ENCODE assay signal across 27 cellular contexts in genomic region chr7:30729642-30730041, GRCh38. TPM values are rescaled to one million over a fixed set of nuclear protein-coding genes. Genes with fewer than 3 reads are reported as not detected.
"Had no signal": no experiment of that assay in that cellular context is flagged by ENCODE, and none has a peak within 500 bp of the region (broad histone marks: within the 10 kb centered on the region; RNA-seq: fewer than 3 reads in every experiment).

No MANE protein-coding gene starts in this region.

- H3K9me3 ChIP-seq: ascending aorta, body of pancreas, MG63 had no signal

- ATAC-seq: activated CD4-positive, CD25-positive, alpha-beta regulatory T cell treated with anti-CD3 and anti-CD28 coated beads, Interleukin-2, amount 50 U/mL, for 24 hours; activated CD8-positive, alpha-beta T cell treated with anti-CD3 and anti-CD28 coated beads, Interleukin-2, amount 10 ng/mL, durations not matched to agents 7 days and 5 days; body of pancreas; PC-3 had no signal

- DNase-seq: activated CD4-positive, alpha-beta T cell treated with anti-CD3 and anti-CD28 coated beads for 4 hours; activated CD4-positive, alpha-beta T cell treated with anti-CD3 and anti-CD28 coated beads, Interleukin-2, amount 50 U/mL, for 4 hours; activated CD8-positive, alpha-beta memory T cell treated with anti-CD3 and anti-CD28 coated beads, Interleukin-2, amount 50 U/mL, for 48 hours; activated CD8-positive, alpha-beta T cell treated with anti-CD3 and anti-CD28 coated beads, Interleukin-2, amount 10 ng/mL, durations not matched to agents 7 days and 5 days; activated naive CD4-positive, alpha-beta T cell treated with anti-CD3 and anti-CD28 coated beads, Interleukin-2, amount 50 U/mL, for 16 hours; activated T-cell treated with anti-CD3 and anti-CD28 coated beads, Interleukin-2, amount 50 U/mL, for 1 hour; amniotic stem cell; body of pancreas; MG63; MV-4-11; NCI-H1092 treated with DMSO at 0.1 percent for 48 hours; NCI-H1417 treated with DMSO at 0.1 percent for 48 hours; NCI-H1694; NCI-H2029; NCI-H2107; NCI-H2171 treated with DMSO at 0.1 percent for 48 hours; NCI-H345; NCI-H510A; NCI-H526 treated with DMSO at 0.1 percent for 48 hours; NCI-H82; PC-3; SHP77 treated with DMSO at 0.1 percent for 48 hours had no signal

- FAIRE-seq: RCC 7860 had no signal

- H3K27me3 ChIP-seq: ascending aorta, body of pancreas, MG63 had no signal

- H3K4me3 ChIP-seq: ascending aorta, body of pancreas, MG63 had no signal

- H3K4me1 ChIP-seq: ascending aorta, body of pancreas had no signal

- H3K36me3 ChIP-seq: ascending aorta, MG63 had no signal

- H3K9me3 Mint-ChIP-seq: T-helper 1 cell treated with Interleukin-12 subunit alpha and Interleukin-12 subunit beta and Interleukin-4 antibody, amounts not matched to agents 30 μg/mL and 1 μg/mL, for 36 hours had no signal

- H3K4me3 Mint-ChIP-seq: activated CD8-positive, alpha-beta T cell treated with anti-CD3 and anti-CD28 coated beads, Interleukin-2, amount 10 ng/mL, durations not matched to agents 7 days and 5 days; T-helper 1 cell treated with Interleukin-12 subunit alpha and Interleukin-12 subunit beta and Interleukin-4 antibody, amounts not matched to agents 30 μg/mL and 1 μg/mL, for 36 hours had no signal

- H3K27ac ChIP-seq: ascending aorta, body of pancreas had no signal

RNA-seq across cellular contexts. Expression of gene INMT, which starts 22.3 kb away (rescaled TPM):
- total RNA-seq: activated CD8-positive, alpha-beta T cell treated with anti-CD3 and anti-CD28 coated beads, Interleukin-2, amount 10 ng/mL, durations not matched to agents 7 days and 5 days; PC-3; SK-MEL-5 had no signal

RNA-seq across cellular contexts. Expression of gene CRHR2, which starts 47.4 kb away (rescaled TPM):
- total RNA-seq: activated CD8-positive, alpha-beta T cell treated with anti-CD3 and anti-CD28 coated beads, Interleukin-2, amount 10 ng/mL, durations not matched to agents 7 days and 5 days; PC-3; SK-MEL-5 had no signal
